In genomic region chr10:75103881-75104686, GRCh38 we compare ENCODE assay signal across 25 cellular contexts. TPM values are rescaled to one million over a fixed set of nuclear protein-coding genes. Genes with fewer than 3 reads are reported as not detected.
DNase-seq lines count a peak whose midpoint lies in the region; ATAC-seq, FAIRE-seq and TF ChIP-seq lines count a peak whose summit lies in the region.
"Had no signal": no experiment of that assay in that cellular context is flagged by ENCODE, and none has a peak within 500 bp of the region (broad histone marks: within the 10 kb centered on the region; RNA-seq: fewer than 3 reads in every experiment).

No MANE protein-coding gene starts in this region.

- TF ChIP-seq CTCF in activated CD8-positive, alpha-beta T cell treated with anti-CD3 and anti-CD28 coated beads for 36 hours (IDR thresholded peaks at IDR 0.05): no peak
- TF ChIP-seq CTCF in WTC11 (IDR thresholded peaks at IDR 0.05) (no peak), suprapubic skin (IDR thresholded peaks at IDR 0.05) (no peak)

- peak overlapping the region; percentile 26 for H3K27ac Mint-ChIP-seq in activated CD8-positive, alpha-beta T cell treated with anti-CD3 and anti-CD28 coated beads, Interleukin-2, amount 10 ng/mL, durations not matched to agents 7 days and 5 days
- H3K27ac Mint-ChIP-seq in activated CD8-positive, alpha-beta T cell treated with anti-CD3 and anti-CD28 coated beads for 36 hours: no peak overlapping the region
- H3K27ac Mint-ChIP-seq in WTC11: peak overlapping the region; percentile 37; the same call in 1 of the 2 replicates
- H3K27ac Mint-ChIP-seq: memory B cell had no signal

- intact Hi-C loops in activated CD8-positive, alpha-beta T cell treated with anti-CD3 and anti-CD28 coated beads for 36 hours (cut with micrococcal nuclease): loop anchor here (5.0 kb wide), 2 partner anchors 82 to 862 kb away; no protein-coding TSS in a partner anchor

- H3K36me3 Mint-ChIP-seq in activated CD8-positive, alpha-beta T cell treated with anti-CD3 and anti-CD28 coated beads, Interleukin-2, amount 10 ng/mL, durations not matched to agents 7 days and 5 days (ENCODE audit: low read depth): no peaks in the 10 kb centered on the region
- H3K36me3 Mint-ChIP-seq in activated CD8-positive, alpha-beta T cell treated with anti-CD3 and anti-CD28 coated beads for 36 hours (ENCODE audit: low read depth): no peaks in the 10 kb centered on the region
- no peaks in the 10 kb centered on the region for H3K36me3 Mint-ChIP-seq in WTC11
- H3K36me3 Mint-ChIP-seq: memory B cell had no signal

- CTCF ChIA-PET in activated CD8-positive, alpha-beta T cell treated with anti-CD3 and anti-CD28 coated beads, Interleukin-2, amount 10 ng/mL, durations not matched to agents 7 days and 5 days (lab: Charles Lee): interaction anchor here (1.1 to 2.1 kb wide), 5 partner anchors 9 to 860 kb away, joined by 3 to 11 read pairs (median 3); partner anchors contain the start of gene COMTD1
- CTCF ChIA-PET in activated CD8-positive, alpha-beta T cell treated with anti-CD3 and anti-CD28 coated beads for 36 hours (lab: Charles Lee): interaction anchor here (1.7 to 2.7 kb wide), 2 partner anchors 106 to 860 kb away, joined by 5 to 7 read pairs; partner anchors contain the start of gene VDAC2
- CTCF ChIA-PET in WTC11 (lab: Charles Lee): interaction anchor here (4.5 kb wide), 1 partner anchor 131 kb away, joined by 40 read pairs; the partner anchor contains the start of gene COMTD1

- H3K4me1 ChIP-seq in suprapubic skin: peaks cover 33% of the 10 kb centered on the region

- no peaks in the 10 kb centered on the region for H3K9me3 Mint-ChIP-seq in activated CD8-positive, alpha-beta T cell treated with anti-CD3 and anti-CD28 coated beads, Interleukin-2, amount 10 ng/mL, durations not matched to agents 7 days and 5 days (ENCODE audit: insufficient read depth)
- H3K9me3 Mint-ChIP-seq in activated CD8-positive, alpha-beta T cell treated with anti-CD3 and anti-CD28 coated beads for 36 hours: no peaks in the 10 kb centered on the region
- no peaks in the 10 kb centered on the region for H3K9me3 Mint-ChIP-seq in WTC11
- H3K9me3 Mint-ChIP-seq: effector memory CD8-positive, alpha-beta T cell; memory B cell had no signal

- no peak for TF ChIP-seq EP300 in suprapubic skin (IDR thresholded peaks at IDR 0.05)

- FAIRE-seq in GM12891 (lab: Jason Lieb, UNC): no peak
- FAIRE-seq: GM12892, HTR-8/SVneo had no signal

- TF ChIP-seq POLR2A in suprapubic skin (IDR thresholded peaks at IDR 0.05) (no peak), GM12891 (IDR thresholded peaks at IDR 0.05; ENCODE audit: low read depth, low read length) (no peak)

- H3K27me3 ChIP-seq in suprapubic skin: no peaks in the 10 kb centered on the region
- H3K27me3 ChIP-seq: body of pancreas, right atrium auricular region, stomach, upper lobe of right lung had no signal

- 68% methylated on average over 6 of the region's 6 CpGs for WGBS in suprapubic skin

- H3K36me3 ChIP-seq in suprapubic skin: no peaks in the 10 kb centered on the region
- H3K36me3 ChIP-seq: right atrium auricular region, stomach, upper lobe of right lung had no signal

- POLR2A ChIA-PET in activated CD8-positive, alpha-beta T cell treated with anti-CD3 and anti-CD28 coated beads, Interleukin-2, amount 10 ng/mL, durations not matched to agents 7 days and 5 days (lab: Charles Lee): interaction anchor here (1.2 to 1.5 kb wide), 2 partner anchors 9 to 107 kb away, joined by 3 to 4 read pairs; no protein-coding TSS in a partner anchor
- POLR2A ChIA-PET in activated CD8-positive, alpha-beta T cell treated with anti-CD3 and anti-CD28 coated beads for 36 hours (lab: Charles Lee): interaction anchor here (1.2 kb wide), 1 partner anchor 260 kb away, joined by 3 read pairs; no protein-coding TSS in a partner anchor
- POLR2A ChIA-PET in WTC11 (lab: Charles Lee): no interaction called here

- peaks cover 7% of the 10 kb centered on the region for H3K4me1 Mint-ChIP-seq in activated CD8-positive, alpha-beta T cell treated with anti-CD3 and anti-CD28 coated beads, Interleukin-2, amount 10 ng/mL, durations not matched to agents 7 days and 5 days (ENCODE audit: low read depth)
- peaks cover 9% of the 10 kb centered on the region for H3K4me1 Mint-ChIP-seq in activated CD8-positive, alpha-beta T cell treated with anti-CD3 and anti-CD28 coated beads for 36 hours (ENCODE audit: low read depth)
- H3K4me1 Mint-ChIP-seq in WTC11: peaks cover 50% of the 10 kb centered on the region

- H3K27me3 Mint-ChIP-seq in activated CD8-positive, alpha-beta T cell treated with anti-CD3 and anti-CD28 coated beads, Interleukin-2, amount 10 ng/mL, durations not matched to agents 7 days and 5 days (ENCODE audit: low read depth): no peaks in the 10 kb centered on the region
- H3K27me3 Mint-ChIP-seq in activated CD8-positive, alpha-beta T cell treated with anti-CD3 and anti-CD28 coated beads for 36 hours: no peaks in the 10 kb centered on the region
- no peaks in the 10 kb centered on the region; the same call in 1 of the 2 replicates for H3K27me3 Mint-ChIP-seq in WTC11 (ENCODE audit: low read depth)
- H3K27me3 Mint-ChIP-seq: effector memory CD8-positive, alpha-beta T cell had no signal

- no peak for DNase-seq in activated CD8-positive, alpha-beta T cell treated with anti-CD3 and anti-CD28 coated beads, Interleukin-2, amount 10 ng/mL, durations not matched to agents 7 days and 5 days
- DNase-seq in activated CD8-positive, alpha-beta T cell treated with anti-CD3 and anti-CD28 coated beads for 36 hours: no peak
- DNase-seq in WTC11 (ENCODE audit: low spot score) (no peak), left lobe of liver (ENCODE audit: low spot score) (peak; percentile 44), suprapubic skin (ENCODE audit: low spot score in 2 of 2) (peak; percentile 53 to 60), GM12891 (ENCODE audit: insufficient read length, low spot score) (no peak), T-helper 9 cell (no peak)
- DNase-seq: 8988T; activated CD4-positive, alpha-beta T cell treated with anti-CD3 and anti-CD28 coated beads for 48 hours; body of pancreas; COR-L47; DMS79 treated with DMSO at 0.1 percent for 48 hours; effector memory CD8-positive, alpha-beta T cell; NCI-H2171 treated with DMSO at 0.1 percent for 48 hours; NCI-H526 treated with DMSO at 0.1 percent for 48 hours; SHP77 treated with DMSO at 0.1 percent for 48 hours; T-helper 1 cell; upper lobe of right lung had no signal

- H3K4me3 Mint-ChIP-seq in activated CD8-positive, alpha-beta T cell treated with anti-CD3 and anti-CD28 coated beads, Interleukin-2, amount 10 ng/mL, durations not matched to agents 7 days and 5 days: no peak overlapping the region
- no peak overlapping the region for H3K4me3 Mint-ChIP-seq in activated CD8-positive, alpha-beta T cell treated with anti-CD3 and anti-CD28 coated beads for 36 hours
- no peak overlapping the region for H3K4me3 Mint-ChIP-seq in WTC11
- H3K4me3 Mint-ChIP-seq: effector memory CD8-positive, alpha-beta T cell; memory B cell had no signal

- no peak for ATAC-seq in activated CD8-positive, alpha-beta T cell treated with anti-CD3 and anti-CD28 coated beads, Interleukin-2, amount 10 ng/mL, durations not matched to agents 7 days and 5 days
- no peak for ATAC-seq in activated CD8-positive, alpha-beta T cell treated with anti-CD3 and anti-CD28 coated beads for 36 hours
- ATAC-seq in WTC11 (no peak), left lobe of liver (no peak), HG03565 (IDR thresholded peaks at IDR 0.05; ENCODE audit: unreplicated experiment) (no peak)
- ATAC-seq: body of pancreas; effector memory CD8-positive, alpha-beta T cell; HCT116; upper lobe of right lung had no signal

- H3K4me3 ChIP-seq in suprapubic skin: no peak overlapping the region
- H3K4me3 ChIP-seq: body of pancreas, right atrium auricular region, stomach, upper lobe of right lung had no signal

- no peaks in the 10 kb centered on the region for H3K9me3 ChIP-seq in suprapubic skin
- H3K9me3 ChIP-seq: body of pancreas, right atrium auricular region, stomach, upper lobe of right lung had no signal

- no peak overlapping the region for H3K27ac ChIP-seq in suprapubic skin
- H3K27ac ChIP-seq: body of pancreas, right atrium auricular region, stomach, upper lobe of right lung had no signal

TF ChIP-seq in WTC11, 78 proteins besides CTCF, POLR2A, EP300 and RAD21 (continues in another document):
- TF ChIP-seq ZMAT4 (CRISPR knock-in tag; IDR thresholded peaks at IDR 0.05): no peak
- no peak for TF ChIP-seq ZNF671 (CRISPR knock-in tag; IDR thresholded peaks at IDR 0.05)
- TF ChIP-seq EMX1 (CRISPR knock-in tag; IDR thresholded peaks at IDR 0.05): no peak

TF ChIP-seq in GM12891, 5 proteins besides CTCF, POLR2A, EP300 and RAD21:
- no peak for TF ChIP-seq PAX5 (IDR thresholded peaks at IDR 0.05; ENCODE audit: insufficient read depth, low read length, severe bottlenecking)
- no peak for TF ChIP-seq TAF1 (IDR thresholded peaks at IDR 0.05; ENCODE audit: low read depth, low read length)
- no peak for TF ChIP-seq POU2F2 (IDR thresholded peaks at IDR 0.05; ENCODE audit: low read depth, low read length)
- no peak for TF ChIP-seq POLR2AphosphoS5 (IDR thresholded peaks at IDR 0.05; ENCODE audit: low read depth, low read length)
- TF ChIP-seq SPI1 (IDR thresholded peaks at IDR 0.05; ENCODE audit: low read depth, low read length): no peak
TF ChIP-seq in GM12891: peak in this region for 0.

RNA-seq across cellular contexts. Expression of gene SAMD8, which starts 7.4 kb away (rescaled TPM):
- 10 to 100 TPM; 17.4 to 18.2 TPM for total RNA-seq in activated CD8-positive, alpha-beta T cell treated with anti-CD3 and anti-CD28 coated beads, Interleukin-2, amount 10 ng/mL, durations not matched to agents 7 days and 5 days
- total RNA-seq in activated CD8-positive, alpha-beta T cell treated with anti-CD3 and anti-CD28 coated beads for 36 hours: 10 to 100 TPM; 21.9 to 23.7 TPM
- 20.9 to 23.0 TPM (median 21.7 TPM) in 3 replicates for total RNA-seq in WTC11 (2021)
- 5.7 TPM for total RNA-seq in left lobe of liver
- total RNA-seq in suprapubic skin: 10 to 100 TPM; 20.3 to 29.1 (median 22.8) TPM
- polyA plus RNA-seq in GM12891 (2012; ENCODE audit: low read depth, missing spikeins): 5.0 TPM

Comparison
In these comparisons a context has a peak if more than half of its experiments do, and no peak if none do; other contexts are left out.
1. DNase-seq: peak in left lobe of liver (single experiment) and suprapubic skin (2 of 2); none in activated CD8-positive, alpha-beta T cell treated with anti-CD3 and anti-CD28 coated beads, Interleukin-2, amount 10 ng/mL, durations not matched to agents 7 days and 5 days (single experiment), activated CD8-positive, alpha-beta T cell treated with anti-CD3 and anti-CD28 coated beads for 36 hours (single experiment), WTC11 (single experiment), GM12891 (single experiment) and T-helper 9 cell (single experiment).